35 cellular contexts compared by ENCODE assay signal in the genomic region with DNA sequence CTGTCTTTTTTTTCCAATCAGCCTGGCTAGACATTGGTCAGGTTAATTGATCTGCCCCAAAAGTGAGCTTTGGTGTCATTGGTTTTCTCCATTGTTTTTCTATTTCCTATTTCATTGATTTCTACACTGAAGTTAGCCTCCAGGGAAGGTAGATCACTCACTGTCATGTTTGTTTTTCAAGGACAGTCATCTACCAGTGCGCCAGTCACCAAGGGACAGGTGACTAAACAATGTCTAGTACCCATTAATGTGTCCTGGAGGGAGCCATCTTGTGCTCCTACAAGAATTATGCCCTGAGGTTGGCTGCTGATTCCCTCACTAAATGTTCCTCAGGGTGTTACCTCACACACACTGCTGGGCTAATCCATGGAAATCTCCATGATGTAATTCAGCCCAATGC. TPM values are rescaled to one million over a fixed set of nuclear protein-coding genes. Genes with fewer than 3 reads are reported as not detected.
"Had no signal": no experiment of that assay in that cellular context is flagged by ENCODE, and none has a peak within 500 bp of the region (broad histone marks: within the 10 kb centered on the region; RNA-seq: fewer than 3 reads in every experiment).

No MANE protein-coding gene starts in this region.

- H3K36me3 ChIP-seq: breast epithelium, esophagus muscularis mucosa, heart right ventricle, left lung, lower lobe of right lung, pancreas, prostate gland, sigmoid colon, thoracic aorta, uterus had no signal

- H3K9me3 Mint-ChIP-seq: activated naive CD4-positive, alpha-beta T cell treated with anti-CD3 and anti-CD28 coated beads, Interleukin-2, amount 50 U/mL, for 72 hours; activated T-helper 2 cell treated with anti-CD3 and anti-CD28 coated beads, Interferon-gamma antibody, Interleukin-2, Interleukin-4, amounts not matched to agents 10 μg/mL and 5 μg/mL and 100 μg/mL, durations not matched to agents 14 hours and 24 hours and 36 hours; central memory CD8-positive, alpha-beta T cell; naive thymus-derived CD8-positive, alpha-beta T cell; stimulated activated effector memory CD8-positive, alpha-beta T cell treated with anti-CD3 and anti-CD28 coated beads, Interleukin-12 subunit alpha, Interleukin-12 subunit beta, amount 100 ng/mL, for 72 hours; stimulated activated naive CD8-positive, alpha-beta T cell treated with anti-CD3 and anti-CD28 coated beads, Interleukin-15, Interleukin-2, amounts not matched to agents 100 ng/mL and 50 ng/mL, for 24 hours; type B pancreatic cell had no signal

- H3K36me3 Mint-ChIP-seq: activated CD8-positive, alpha-beta memory T cell treated with anti-CD3 and anti-CD28 coated beads, Interleukin-2, amount 10 ng/mL, durations not matched to agents 7 days and 5 days; activated naive CD4-positive, alpha-beta T cell treated with anti-CD3 and anti-CD28 coated beads, Interleukin-2, amount 50 U/mL, for 72 hours; stimulated activated effector memory CD8-positive, alpha-beta T cell treated with anti-CD3 and anti-CD28 coated beads, Interleukin-12 subunit alpha, Interleukin-12 subunit beta, amount 100 ng/mL, for 72 hours; type B pancreatic cell had no signal

- H3K9me3 ChIP-seq: breast epithelium, esophagus muscularis mucosa, heart right ventricle, left lung, lower lobe of right lung, pancreas, prostate gland, sigmoid colon, thoracic aorta, uterus had no signal

- H3K4me1 Mint-ChIP-seq: activated CD4-positive, alpha-beta T cell treated with anti-CD3 and anti-CD28 coated beads for 36 hours; central memory CD8-positive, alpha-beta T cell; naive thymus-derived CD8-positive, alpha-beta T cell; stimulated activated effector memory CD8-positive, alpha-beta T cell treated with anti-CD3 and anti-CD28 coated beads, Interleukin-12 subunit alpha, Interleukin-12 subunit beta, amount 100 ng/mL, for 72 hours had no signal

- ATAC-seq: activated CD4-positive, alpha-beta T cell treated with anti-CD3 and anti-CD28 coated beads for 36 hours; activated CD8-positive, alpha-beta memory T cell treated with anti-CD3 and anti-CD28 coated beads, Interleukin-2, amount 10 ng/mL, durations not matched to agents 7 days and 5 days; activated CD8-positive, alpha-beta T cell treated with anti-CD3 and anti-CD28 coated beads, Interleukin-2, amount 10 ng/mL, durations not matched to agents 7 days and 5 days; activated naive CD4-positive, alpha-beta T cell treated with anti-CD3 and anti-CD28 coated beads, Interleukin-2, amount 50 U/mL, for 72 hours; heart right ventricle; left lung; lower lobe of right lung; naive thymus-derived CD8-positive, alpha-beta T cell; pancreas; stimulated activated effector memory CD8-positive, alpha-beta T cell treated with anti-CD3 and anti-CD28 coated beads, Interleukin-12 subunit alpha, Interleukin-12 subunit beta, amount 100 ng/mL, for 72 hours had no signal

- FAIRE-seq: colon, pancreas, small intestine had no signal

- H3K27me3 ChIP-seq: breast epithelium, uterus had no signal

- H3K4me1 ChIP-seq: breast epithelium, esophagus muscularis mucosa, heart right ventricle, left lung, lower lobe of right lung, pancreas, prostate gland, sigmoid colon, uterus had no signal

- H3K4me3 ChIP-seq: breast epithelium, esophagus muscularis mucosa, heart right ventricle, left lung, lower lobe of right lung, pancreas, prostate gland, sigmoid colon, thoracic aorta, uterus had no signal

- DNase-seq: activated CD4-positive, alpha-beta T cell treated with anti-CD3 and anti-CD28 coated beads for 36 hours; activated CD4-positive, CD25-positive, alpha-beta regulatory T cell; activated CD8-positive, alpha-beta memory T cell treated with anti-CD3 and anti-CD28 coated beads, Interleukin-2, amount 10 ng/mL, durations not matched to agents 7 days and 5 days; activated CD8-positive, alpha-beta T cell treated with anti-CD3 and anti-CD28 coated beads, Interleukin-2, amount 10 ng/mL, durations not matched to agents 7 days and 5 days; activated T-cell treated with anti-CD3 and anti-CD28 coated beads, Interleukin-2, amount 50 U/mL, for 48 hours; dermis blood vessel endothelial cell; effector CD4-positive, alpha-beta T cell; foreskin melanocyte; heart right ventricle; left lung; lower lobe of right lung; mesenchymal stem cell; naive thymus-derived CD8-positive, alpha-beta T cell; nucleus accumbens; pancreas; retina; sigmoid colon; small intestine; stimulated activated CD4-positive, alpha-beta T cell treated with anti-CD3 and anti-CD28 coated beads, Interleukin-4, amount 100 ng/mL, for 24 hours; uterus had no signal

- H3K27ac Mint-ChIP-seq: activated CD4-positive, alpha-beta T cell treated with anti-CD3 and anti-CD28 coated beads for 36 hours; activated CD8-positive, alpha-beta memory T cell treated with anti-CD3 and anti-CD28 coated beads, Interleukin-2, amount 10 ng/mL, durations not matched to agents 7 days and 5 days; activated CD8-positive, alpha-beta T cell treated with anti-CD3 and anti-CD28 coated beads, Interleukin-2, amount 10 ng/mL, durations not matched to agents 7 days and 5 days; activated naive CD4-positive, alpha-beta T cell treated with anti-CD3 and anti-CD28 coated beads, Interleukin-2, amount 50 U/mL, for 72 hours; activated T-helper 2 cell treated with anti-CD3 and anti-CD28 coated beads, Interferon-gamma antibody, Interleukin-2, Interleukin-4, amounts not matched to agents 10 μg/mL and 5 μg/mL and 100 μg/mL, durations not matched to agents 14 hours and 24 hours and 36 hours; stimulated activated effector memory CD8-positive, alpha-beta T cell treated with anti-CD3 and anti-CD28 coated beads, Interleukin-12 subunit alpha, Interleukin-12 subunit beta, amount 100 ng/mL, for 72 hours; stimulated activated naive CD8-positive, alpha-beta T cell treated with anti-CD3 and anti-CD28 coated beads, Interleukin-15, Interleukin-2, amounts not matched to agents 100 ng/mL and 50 ng/mL, for 24 hours; type B pancreatic cell had no signal

- H3K27ac ChIP-seq: breast epithelium, esophagus muscularis mucosa, heart right ventricle, left lung, lower lobe of right lung, pancreas, prostate gland, sigmoid colon, thoracic aorta, uterus had no signal

- H3K4me3 Mint-ChIP-seq: activated CD4-positive, alpha-beta T cell treated with anti-CD3 and anti-CD28 coated beads for 36 hours; activated CD8-positive, alpha-beta memory T cell treated with anti-CD3 and anti-CD28 coated beads, Interleukin-2, amount 10 ng/mL, durations not matched to agents 7 days and 5 days; activated CD8-positive, alpha-beta T cell treated with anti-CD3 and anti-CD28 coated beads, Interleukin-2, amount 10 ng/mL, durations not matched to agents 7 days and 5 days; neural crest cell; stimulated activated effector memory CD8-positive, alpha-beta T cell treated with anti-CD3 and anti-CD28 coated beads, Interleukin-12 subunit alpha, Interleukin-12 subunit beta, amount 100 ng/mL, for 72 hours; stimulated activated naive CD8-positive, alpha-beta T cell treated with anti-CD3 and anti-CD28 coated beads, Interleukin-15, Interleukin-2, amounts not matched to agents 100 ng/mL and 50 ng/mL, for 24 hours had no signal

RNA-seq across cellular contexts. Expression of a gene that starts 33.2 kb away (rescaled TPM):
- total RNA-seq: activated CD4-positive, alpha-beta T cell treated with anti-CD3 and anti-CD28 coated beads for 36 hours; activated CD8-positive, alpha-beta memory T cell treated with anti-CD3 and anti-CD28 coated beads, Interleukin-2, amount 10 ng/mL, durations not matched to agents 7 days and 5 days; activated CD8-positive, alpha-beta T cell treated with anti-CD3 and anti-CD28 coated beads, Interleukin-2, amount 10 ng/mL, durations not matched to agents 7 days and 5 days; activated naive CD4-positive, alpha-beta T cell treated with anti-CD3 and anti-CD28 coated beads, Interleukin-2, amount 50 U/mL, for 72 hours; activated T-helper 2 cell treated with anti-CD3 and anti-CD28 coated beads, Interferon-gamma antibody, Interleukin-2, Interleukin-4, amounts not matched to agents 10 μg/mL and 5 μg/mL and 100 μg/mL, durations not matched to agents 14 hours and 24 hours and 36 hours; breast epithelium; dermis blood vessel endothelial cell; esophagus muscularis mucosa; glomerular endothelial cell; kidney epithelial cell; left lung; lower lobe of right lung; naive thymus-derived CD8-positive, alpha-beta T cell; neural crest cell; prostate gland; sigmoid colon; subcutaneous adipose tissue; thoracic aorta; uterus had no signal
- polyA plus RNA-seq: heart right ventricle; naive thymus-derived CD8-positive, alpha-beta T cell; pancreas had no signal

RNA-seq across cellular contexts. Expression of a gene that starts 52.0 kb away (rescaled TPM):
- total RNA-seq: activated CD4-positive, alpha-beta T cell treated with anti-CD3 and anti-CD28 coated beads for 36 hours; activated CD8-positive, alpha-beta memory T cell treated with anti-CD3 and anti-CD28 coated beads, Interleukin-2, amount 10 ng/mL, durations not matched to agents 7 days and 5 days; activated CD8-positive, alpha-beta T cell treated with anti-CD3 and anti-CD28 coated beads, Interleukin-2, amount 10 ng/mL, durations not matched to agents 7 days and 5 days; activated naive CD4-positive, alpha-beta T cell treated with anti-CD3 and anti-CD28 coated beads, Interleukin-2, amount 50 U/mL, for 72 hours; activated T-helper 2 cell treated with anti-CD3 and anti-CD28 coated beads, Interferon-gamma antibody, Interleukin-2, Interleukin-4, amounts not matched to agents 10 μg/mL and 5 μg/mL and 100 μg/mL, durations not matched to agents 14 hours and 24 hours and 36 hours; breast epithelium; dermis blood vessel endothelial cell; esophagus muscularis mucosa; glomerular endothelial cell; heart right ventricle; kidney epithelial cell; left lung; lower lobe of right lung; naive thymus-derived CD8-positive, alpha-beta T cell; neural crest cell; prostate gland; sigmoid colon; subcutaneous adipose tissue; uterus had no signal
- polyA plus RNA-seq: heart right ventricle; naive thymus-derived CD8-positive, alpha-beta T cell; pancreas had no signal
